In the genomic region with DNA sequence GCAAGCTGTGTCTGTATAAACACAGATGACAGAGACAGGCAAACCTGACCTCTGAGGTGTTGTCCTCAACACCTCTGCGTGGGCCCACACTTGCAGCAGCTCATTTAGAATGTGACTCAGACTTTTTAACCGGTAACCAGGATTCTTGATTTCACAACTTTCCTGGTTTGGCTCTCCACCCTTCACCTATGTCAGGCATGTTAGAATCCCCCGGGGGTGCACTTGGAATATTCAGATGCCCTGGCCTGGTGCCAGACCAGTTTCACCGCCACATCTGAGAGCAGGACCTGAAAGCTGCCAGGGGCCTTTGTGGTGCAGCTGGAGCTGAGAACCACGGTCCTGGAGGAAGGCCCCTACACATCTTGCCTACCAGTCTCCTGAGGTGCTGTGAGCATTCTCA, we compare ENCODE assay signal across 10 cellular contexts. TPM values are rescaled to one million over a fixed set of nuclear protein-coding genes. Genes with fewer than 3 reads are reported as not detected.
A peak's percentile ranks its signal among the peaks of the same experiment; 100 is the strongest.
DNase-seq lines count a peak whose midpoint lies in the region; ATAC-seq and TF ChIP-seq lines count a peak whose summit lies in the region.
"Had no signal": no experiment of that assay in that cellular context is flagged by ENCODE, and none has a peak within 500 bp of the region (broad histone marks: within the 10 kb centered on the region; RNA-seq: fewer than 3 reads in every experiment).

No MANE protein-coding gene starts in this region.

- H3K4me2 ChIP-seq in GM23338, result no peak overlapping the region
- H3K4me2 ChIP-seq: SK-N-SH had no signal

- no peaks in the 10 kb centered on the region for H3K9me3 ChIP-seq in left ventricle myocardium inferior (replicated peaks)
- H3K9me3 ChIP-seq: MG63, SK-N-SH had no signal

- H2AFZ ChIP-seq in GM23338, result no peak overlapping the region

- H3K79me2 ChIP-seq in GM23338 (replicated peaks; ENCODE audit: insufficient read depth), result peaks cover 13% of the 10 kb centered on the region

- CTCF ChIA-PET in activated CD4-positive, alpha-beta T cell treated with anti-CD3 and anti-CD28 coated beads, Interleukin-2, amount 10 ng/mL, durations not matched to agents 7 days and 5 days (lab: Charles Lee), result interaction anchor here (2.0 kb wide), 1 partner anchor 112 kb away, joined by 4 read pairs; no protein-coding TSS in a partner anchor
- CTCF ChIA-PET in activated CD8-positive, alpha-beta T cell treated with anti-CD3 and anti-CD28 coated beads, Interleukin-2, amount 10 ng/mL, durations not matched to agents 7 days and 5 days (lab: Charles Lee), result no interaction called here

- peaks cover 3% of the 10 kb centered on the region; the same call in 1 of the 2 replicates for H4K20me1 ChIP-seq in GM23338 (replicated peaks; ENCODE audit: insufficient read depth)

- H3K36me3 Mint-ChIP-seq in activated CD4-positive, alpha-beta T cell treated with anti-CD3 and anti-CD28 coated beads, Interleukin-2, amount 10 ng/mL, durations not matched to agents 7 days and 5 days (ENCODE audit: low read depth), result peaks cover 9% of the 10 kb centered on the region
- peaks cover 12% of the 10 kb centered on the region for H3K36me3 Mint-ChIP-seq in activated CD8-positive, alpha-beta T cell treated with anti-CD3 and anti-CD28 coated beads, Interleukin-2, amount 10 ng/mL, durations not matched to agents 7 days and 5 days (ENCODE audit: low read depth)
- H3K36me3 Mint-ChIP-seq in stimulated activated effector memory CD8-positive, alpha-beta T cell treated with anti-CD3 and anti-CD28 coated beads, Interleukin-12 subunit alpha, Interleukin-12 subunit beta, amount 100 ng/mL, for 72 hours, result peaks cover 47% of the 10 kb centered on the region
- peaks cover 45% of the 10 kb centered on the region for H3K36me3 Mint-ChIP-seq in GM23338 (ENCODE audit: low read depth)

- H3F3A ChIP-seq in GM23338 (replicated peaks; ENCODE audit: low read depth), result no peaks in the 10 kb centered on the region

- H3K36me3 ChIP-seq in left ventricle myocardium inferior, result no peaks in the 10 kb centered on the region
- H3K36me3 ChIP-seq in GM23338 (ENCODE audit: insufficient read depth), result peaks cover 4% of the 10 kb centered on the region; the same call in 1 of the 2 replicates
- H3K36me3 ChIP-seq: MG63 had no signal

- ATAC-seq in activated CD8-positive, alpha-beta T cell treated with anti-CD3 and anti-CD28 coated beads, Interleukin-2, amount 10 ng/mL, durations not matched to agents 7 days and 5 days, result no peak
- ATAC-seq in stimulated activated effector memory CD8-positive, alpha-beta T cell treated with anti-CD3 and anti-CD28 coated beads, Interleukin-12 subunit alpha, Interleukin-12 subunit beta, amount 100 ng/mL, for 72 hours, result peak; percentile 14
- ATAC-seq in GM19455 (IDR thresholded peaks at IDR 0.05; ENCODE audit: unreplicated experiment) (no peak), GM23338 (no peak), HG02884 (IDR thresholded peaks at IDR 0.05; ENCODE audit: unreplicated experiment) (no peak)

- H3K4me3 Mint-ChIP-seq in activated CD4-positive, alpha-beta T cell treated with anti-CD3 and anti-CD28 coated beads, Interleukin-2, amount 10 ng/mL, durations not matched to agents 7 days and 5 days, result no peak overlapping the region
- H3K4me3 Mint-ChIP-seq in activated CD8-positive, alpha-beta T cell treated with anti-CD3 and anti-CD28 coated beads, Interleukin-2, amount 10 ng/mL, durations not matched to agents 7 days and 5 days, result no peak overlapping the region
- peak overlapping the region; percentile 32 for H3K4me3 Mint-ChIP-seq in stimulated activated effector memory CD8-positive, alpha-beta T cell treated with anti-CD3 and anti-CD28 coated beads, Interleukin-12 subunit alpha, Interleukin-12 subunit beta, amount 100 ng/mL, for 72 hours
- H3K4me3 Mint-ChIP-seq in GM23338, result no peak overlapping the region

- POLR2A ChIA-PET in activated CD4-positive, alpha-beta T cell treated with anti-CD3 and anti-CD28 coated beads, Interleukin-2, amount 10 ng/mL, durations not matched to agents 7 days and 5 days (lab: Charles Lee), result no interaction called here
- POLR2A ChIA-PET in activated CD8-positive, alpha-beta T cell treated with anti-CD3 and anti-CD28 coated beads, Interleukin-2, amount 10 ng/mL, durations not matched to agents 7 days and 5 days (lab: Charles Lee), result no interaction called here

- H3K27ac Mint-ChIP-seq in activated CD4-positive, alpha-beta T cell treated with anti-CD3 and anti-CD28 coated beads, Interleukin-2, amount 10 ng/mL, durations not matched to agents 7 days and 5 days, result no peak overlapping the region
- peak overlapping the region; percentile 25 for H3K27ac Mint-ChIP-seq in activated CD8-positive, alpha-beta T cell treated with anti-CD3 and anti-CD28 coated beads, Interleukin-2, amount 10 ng/mL, durations not matched to agents 7 days and 5 days
- peak overlapping the region; percentile 76 for H3K27ac Mint-ChIP-seq in stimulated activated effector memory CD8-positive, alpha-beta T cell treated with anti-CD3 and anti-CD28 coated beads, Interleukin-12 subunit alpha, Interleukin-12 subunit beta, amount 100 ng/mL, for 72 hours
- H3K27ac Mint-ChIP-seq in GM23338, result no peak overlapping the region; the same call in 1 of the 2 replicates

- no peaks in the 10 kb centered on the region for H3K9me2 ChIP-seq in GM23338 (ENCODE audit: insufficient read depth)
- H3K9me2 ChIP-seq: SK-N-SH had no signal

- H3K27ac ChIP-seq in left ventricle myocardium inferior (replicated peaks) (peak overlapping the region; percentile 83), GM23338 (ENCODE audit: low read depth) (no peak overlapping the region)

- peak; percentile 41 for DNase-seq in activated CD4-positive, alpha-beta T cell treated with anti-CD3 and anti-CD28 coated beads for 48 hours
- no peak for DNase-seq in activated CD4-positive, alpha-beta T cell treated with anti-CD3 and anti-CD28 coated beads, Interleukin-2, amount 10 ng/mL, durations not matched to agents 7 days and 5 days
- DNase-seq in activated CD8-positive, alpha-beta T cell treated with anti-CD3 and anti-CD28 coated beads, Interleukin-2, amount 10 ng/mL, durations not matched to agents 7 days and 5 days, result no peak
- peak; percentile 26 for DNase-seq in left ventricle myocardium inferior
- DNase-seq in stimulated activated effector memory CD8-positive, alpha-beta T cell treated with anti-CD3 and anti-CD28 coated beads, Interleukin-12 subunit alpha, Interleukin-12 subunit beta, amount 100 ng/mL, for 72 hours (ENCODE audit: low spot score in 2 of 2), result peak in 1 of 2 donors; percentile 59
- no peak for DNase-seq in GM23338 (ENCODE audit: low spot score)
- DNase-seq: MG63, SK-N-SH had no signal

- peaks cover 16% of the 10 kb centered on the region for H3K4me1 Mint-ChIP-seq in activated CD4-positive, alpha-beta T cell treated with anti-CD3 and anti-CD28 coated beads, Interleukin-2, amount 10 ng/mL, durations not matched to agents 7 days and 5 days
- peaks cover 33% of the 10 kb centered on the region for H3K4me1 Mint-ChIP-seq in activated CD8-positive, alpha-beta T cell treated with anti-CD3 and anti-CD28 coated beads, Interleukin-2, amount 10 ng/mL, durations not matched to agents 7 days and 5 days (ENCODE audit: low read depth)
- peaks cover 28% of the 10 kb centered on the region for H3K4me1 Mint-ChIP-seq in stimulated activated effector memory CD8-positive, alpha-beta T cell treated with anti-CD3 and anti-CD28 coated beads, Interleukin-12 subunit alpha, Interleukin-12 subunit beta, amount 100 ng/mL, for 72 hours
- peaks cover 4% of the 10 kb centered on the region; the same call in 1 of the 3 replicates for H3K4me1 Mint-ChIP-seq in GM23338

- H3K4me3 ChIP-seq in left ventricle myocardium inferior (peak overlapping the region; percentile 45), GM23338 (no peak overlapping the region)
- H3K4me3 ChIP-seq: MG63 had no signal

- TF ChIP-seq CTCF in left ventricle myocardium inferior (IDR thresholded peaks at IDR 0.05; ENCODE audit: borderline replicate concordance) (no peak), GM23338 (conservative IDR thresholded peaks at IDR 0.05; ENCODE audit: low read depth in 2 of 2) (no peak)

- intact Hi-C loops in left ventricle myocardium inferior (cut with micrococcal nuclease), result no loop called here

- H3K4me1 ChIP-seq in left ventricle myocardium inferior, result peaks cover 44% of the 10 kb centered on the region
- no peaks in the 10 kb centered on the region for H3K4me1 ChIP-seq in GM23338 (ENCODE audit: insufficient read depth)

- no peaks in the 10 kb centered on the region for H3K9me3 Mint-ChIP-seq in activated CD4-positive, alpha-beta T cell treated with anti-CD3 and anti-CD28 coated beads, Interleukin-2, amount 10 ng/mL, durations not matched to agents 7 days and 5 days
- H3K9me3 Mint-ChIP-seq in activated CD8-positive, alpha-beta T cell treated with anti-CD3 and anti-CD28 coated beads, Interleukin-2, amount 10 ng/mL, durations not matched to agents 7 days and 5 days (ENCODE audit: insufficient read depth), result no peaks in the 10 kb centered on the region
- no peaks in the 10 kb centered on the region for H3K9me3 Mint-ChIP-seq in stimulated activated effector memory CD8-positive, alpha-beta T cell treated with anti-CD3 and anti-CD28 coated beads, Interleukin-12 subunit alpha, Interleukin-12 subunit beta, amount 100 ng/mL, for 72 hours
- H3K9me3 Mint-ChIP-seq in GM23338, result peaks cover 6% of the 10 kb centered on the region; the same call in 2 of the 3 replicates

- no peaks in the 10 kb centered on the region for H3K27me3 Mint-ChIP-seq in activated CD4-positive, alpha-beta T cell treated with anti-CD3 and anti-CD28 coated beads, Interleukin-2, amount 10 ng/mL, durations not matched to agents 7 days and 5 days
- H3K27me3 Mint-ChIP-seq in activated CD8-positive, alpha-beta T cell treated with anti-CD3 and anti-CD28 coated beads, Interleukin-2, amount 10 ng/mL, durations not matched to agents 7 days and 5 days (ENCODE audit: low read depth), result no peaks in the 10 kb centered on the region
- peaks cover 3% of the 10 kb centered on the region for H3K27me3 Mint-ChIP-seq in GM23338 (ENCODE audit: insufficient read depth, low read depth, poor library complexity)

- H3K27me3 ChIP-seq in left ventricle myocardium inferior (ENCODE audit: low read depth) (no peaks in the 10 kb centered on the region), GM23338 (ENCODE audit: insufficient read depth) (no peaks in the 10 kb centered on the region)
- H3K27me3 ChIP-seq: MG63 had no signal

RNA-seq across cellular contexts. Expression of gene DHODH, which starts 4.8 kb away (rescaled TPM):
- 10 to 100 TPM; 10.9 to 11.8 TPM for total RNA-seq in activated CD4-positive, alpha-beta T cell treated with anti-CD3 and anti-CD28 coated beads, Interleukin-2, amount 10 ng/mL, durations not matched to agents 7 days and 5 days
- total RNA-seq in activated CD8-positive, alpha-beta T cell treated with anti-CD3 and anti-CD28 coated beads, Interleukin-2, amount 10 ng/mL, durations not matched to agents 7 days and 5 days, result 10 to 100 TPM; 14.7 to 18.3 TPM
- total RNA-seq in left ventricle myocardium inferior, result 8.1 TPM
- 11.7 and 15.1 TPM in 2 replicates for total RNA-seq in GM23338 (2014; rRNA removed; shearing (Covaris generic))
- polyA plus RNA-seq in GM23338 (2016; fragmentation: Nextera tagmentation; extraction: Ambion mirVana), result 9.5 and 10.7 TPM in 2 replicates

RNA-seq across cellular contexts. Expression of gene PKD1L3, which starts 13.2 kb away (rescaled TPM):
- under 1 TPM; 0.12 to 0.17 TPM for total RNA-seq in activated CD4-positive, alpha-beta T cell treated with anti-CD3 and anti-CD28 coated beads, Interleukin-2, amount 10 ng/mL, durations not matched to agents 7 days and 5 days
- under 1 TPM; 0.78 to 0.79 TPM for total RNA-seq in activated CD8-positive, alpha-beta T cell treated with anti-CD3 and anti-CD28 coated beads, Interleukin-2, amount 10 ng/mL, durations not matched to agents 7 days and 5 days
- total RNA-seq in left ventricle myocardium inferior, result 0.08 TPM
- not detected in 2 replicates for total RNA-seq in GM23338 (2014; rRNA removed; shearing (Covaris generic))
- polyA plus RNA-seq in GM23338 (2016; fragmentation: Nextera tagmentation; extraction: Ambion mirVana), result not detected in 2 replicates
- polyA plus RNA-seq: SK-N-SH had no signal

RNA-seq across cellular contexts. Expression of gene HP, which starts 40.9 kb away (rescaled TPM):
- not detected for total RNA-seq in activated CD4-positive, alpha-beta T cell treated with anti-CD3 and anti-CD28 coated beads, Interleukin-2, amount 10 ng/mL, durations not matched to agents 7 days and 5 days
- not detected for total RNA-seq in activated CD8-positive, alpha-beta T cell treated with anti-CD3 and anti-CD28 coated beads, Interleukin-2, amount 10 ng/mL, durations not matched to agents 7 days and 5 days
- 1.6 TPM for total RNA-seq in left ventricle myocardium inferior
- total RNA-seq in GM23338 (2014; rRNA removed; shearing (Covaris generic)), result not detected in 2 replicates
- polyA plus RNA-seq in GM23338 (2016; fragmentation: Nextera tagmentation; extraction: Ambion mirVana), result 0.26 and 0.43 TPM in 2 replicates
- polyA plus RNA-seq: SK-N-SH had no signal

RNA-seq across cellular contexts. Expression of gene HPR, which starts 49.6 kb away (rescaled TPM):
- total RNA-seq in activated CD4-positive, alpha-beta T cell treated with anti-CD3 and anti-CD28 coated beads, Interleukin-2, amount 10 ng/mL, durations not matched to agents 7 days and 5 days, result not detected
- not detected for total RNA-seq in activated CD8-positive, alpha-beta T cell treated with anti-CD3 and anti-CD28 coated beads, Interleukin-2, amount 10 ng/mL, durations not matched to agents 7 days and 5 days
- total RNA-seq in left ventricle myocardium inferior, result 67.8 TPM
- total RNA-seq in GM23338 (2014; rRNA removed; shearing (Covaris generic)), result not detected in 2 replicates
- polyA plus RNA-seq in GM23338 (2016; fragmentation: Nextera tagmentation; extraction: Ambion mirVana), result not detected in 2 replicates
- polyA plus RNA-seq: SK-N-SH had no signal

Comparison
In these comparisons a context has a peak if more than half of its experiments do, and no peak if none do; other contexts are left out.
1. DNase-seq: peak in activated CD4-positive, alpha-beta T cell treated with anti-CD3 and anti-CD28 coated beads for 48 hours (single experiment) and left ventricle myocardium inferior (single experiment); none in activated CD4-positive, alpha-beta T cell treated with anti-CD3 and anti-CD28 coated beads, Interleukin-2, amount 10 ng/mL, durations not matched to agents 7 days and 5 days (single experiment), activated CD8-positive, alpha-beta T cell treated with anti-CD3 and anti-CD28 coated beads, Interleukin-2, amount 10 ng/mL, durations not matched to agents 7 days and 5 days (single experiment) and GM23338 (single experiment).
2. H3K27ac Mint-ChIP-seq: peak in activated CD8-positive, alpha-beta T cell treated with anti-CD3 and anti-CD28 coated beads, Interleukin-2, amount 10 ng/mL, durations not matched to agents 7 days and 5 days (single experiment) and stimulated activated effector memory CD8-positive, alpha-beta T cell treated with anti-CD3 and anti-CD28 coated beads, Interleukin-12 subunit alpha, Interleukin-12 subunit beta, amount 100 ng/mL, for 72 hours (single experiment); none in activated CD4-positive, alpha-beta T cell treated with anti-CD3 and anti-CD28 coated beads, Interleukin-2, amount 10 ng/mL, durations not matched to agents 7 days and 5 days (single experiment) and GM23338 (single experiment).